ENCODE assay signal across 9 cellular contexts in genomic region chr19:575527-576506, GRCh38. TPM values are rescaled to one million over a fixed set of nuclear protein-coding genes. Genes with fewer than 3 reads are reported as not detected.
DNase-seq lines count a peak whose midpoint lies in the region; ATAC-seq and TF ChIP-seq lines count a peak whose summit lies in the region.
"Had no signal": no experiment of that assay in that cellular context is flagged by ENCODE, and none has a peak within 500 bp of the region (broad histone marks: within the 10 kb centered on the region; RNA-seq: fewer than 3 reads in every experiment).

No MANE protein-coding gene starts in this region.

- POLR2A ChIA-PET in AG04449 (lab: Yijun Ruan, JAX): no interaction called here

- H3K27ac Mint-ChIP-seq in memory B cell: no peak overlapping the region

- peak overlapping the region; percentile 44 for H3K4me3 ChIP-seq in AG04449 (ENCODE audit: low read depth, low read length)
- peak overlapping the region; percentile 80 for H3K4me3 ChIP-seq in NB4 (ENCODE audit: low read depth, low read length)
- peak overlapping the region; percentile 62 to 66 for H3K4me3 ChIP-seq in duodenal mucosa (ENCODE audit: low read depth in 1 of 2, low read length in 2 of 2)
- H3K4me3 ChIP-seq in prostate gland: peak overlapping the region in 1 of 2 donors; percentile 17
- no peak overlapping the region for H3K4me3 ChIP-seq in SJCRH30

- peaks cover 0 to 14% of the 10 kb centered on the region in 2 donors for H3K36me3 ChIP-seq in duodenal mucosa (ENCODE audit: control insufficient read depth in 1 of 2, insufficient read depth in 2 of 2, low read length in 2 of 2)
- peaks cover 0 to 4% of the 10 kb centered on the region in 2 donors for H3K36me3 ChIP-seq in prostate gland
- H3K36me3 ChIP-seq in SJCRH30: peaks cover 36% of the 10 kb centered on the region
- H3K36me3 ChIP-seq: pancreas had no signal

- H3K4me1 Mint-ChIP-seq in memory B cell: peaks cover 27% of the 10 kb centered on the region

- no peak for TF ChIP-seq POLR2A in NB4 (IDR thresholded peaks at IDR 0.05; ENCODE audit: extremely low read depth, insufficient read length)
- TF ChIP-seq POLR2A in prostate gland (IDR thresholded peaks at IDR 0.05): no peak

- intact Hi-C loops in prostate gland (cut with DNase I): no loop called here

- H3K36me3 Mint-ChIP-seq in memory B cell: peaks cover 6% of the 10 kb centered on the region

- no peaks in the 10 kb centered on the region for H3K9me3 Mint-ChIP-seq in memory B cell

- DNase-seq in AG04449 (ENCODE audit: low read depth, low spot score): no peak
- DNase-seq in NB4 (ENCODE audit: low read depth): peak; percentile 29
- no peak for DNase-seq in memory B cell (ENCODE audit: low spot score in 2 of 2)
- no peak for DNase-seq in NCI-H2171 treated with DMSO at 0.1 percent for 48 hours (lab: John Stamatoyannopoulos, UW)
- DNase-seq in prostate gland (ENCODE audit: low spot score): no peak
- DNase-seq in SJCRH30: no peak

- H3K4me3 Mint-ChIP-seq in memory B cell: peak overlapping the region; percentile 8

- H3K9me3 ChIP-seq in duodenal mucosa (ENCODE audit: control insufficient read depth in 1 of 2, low read length in 2 of 2): no peaks in the 10 kb centered on the region
- H3K9me3 ChIP-seq in prostate gland: no peaks in the 10 kb centered on the region
- H3K9me3 ChIP-seq in SJCRH30 (replicated peaks): no peaks in the 10 kb centered on the region
- H3K9me3 ChIP-seq: pancreas had no signal

- CTCF ChIA-PET in AG04449 (lab: Yijun Ruan, JAX): interaction anchor here (0.9 to 5.9 kb wide), 6 partner anchors 10 to 158 kb away, joined by 3 to 66 read pairs (median 4); no protein-coding TSS in a partner anchor

- TF ChIP-seq CTCF in AG04449 (IDR thresholded peaks at IDR 0.05; ENCODE audit: insufficient read depth, low read length, missing control alignments) (no peak), NB4 (IDR thresholded peaks at IDR 0.05; ENCODE audit: low read depth, low read length) (no peak), prostate gland (IDR thresholded peaks at IDR 0.05) (no peak)

- H3K27me3 Mint-ChIP-seq in memory B cell: no peaks in the 10 kb centered on the region

- peaks cover 14 to 35% of the 10 kb centered on the region in 2 donors for H3K4me1 ChIP-seq in duodenal mucosa (ENCODE audit: control insufficient read depth in 1 of 2, insufficient read depth in 2 of 2, low read length in 2 of 2)
- peaks cover 18% of the 10 kb centered on the region for H3K4me1 ChIP-seq in prostate gland (replicated peaks)
- H3K4me1 ChIP-seq in SJCRH30: peaks cover 9% of the 10 kb centered on the region; the same call in 1 of the 2 replicates

- ATAC-seq in memory B cell (ENCODE audit: low read depth) (no peak), HG02623 (IDR thresholded peaks at IDR 0.05; ENCODE audit: unreplicated experiment) (no peak)

- WGBS in prostate gland: 49% methylated on average over 36 of the region's 38 CpGs

- H3K27ac ChIP-seq in duodenal mucosa (ENCODE audit: low read depth, low read length) (no peak overlapping the region), prostate gland (no peak overlapping the region), SJCRH30 (no peak overlapping the region)

- H3K9ac ChIP-seq in duodenal mucosa (ENCODE audit: low read depth in 1 of 2, low read length in 2 of 2): no peak overlapping the region

- H3K27me3 ChIP-seq in duodenal mucosa (ENCODE audit: control insufficient read depth in 1 of 2, insufficient read depth in 2 of 2, low read length in 2 of 2) (no peaks in the 10 kb centered on the region), prostate gland (replicated peaks; ENCODE audit: insufficient read depth) (no peaks in the 10 kb centered on the region), SJCRH30 (no peaks in the 10 kb centered on the region)
- H3K27me3 ChIP-seq: pancreas had no signal

RNA-seq across cellular contexts. Expression of gene BSG, which starts 3.4 kb away (rescaled TPM):
- total RNA-seq in prostate gland: 1,000 to 10,000 TPM in 1 of 2 donors, 100 to 1,000 TPM in 1; 557 to 1,261 TPM
- 546 and 582 TPM in 2 replicates for total RNA-seq in SJCRH30 (2014; rRNA removed; shearing (Covaris generic))

RNA-seq across cellular contexts. Expression of gene HCN2, which starts 13.9 kb away (rescaled TPM):
- total RNA-seq in prostate gland: 1 to 10 TPM in 1 of 2 donors, under 1 TPM in 1; 0.14 to 8.5 TPM
- total RNA-seq in SJCRH30 (2014; rRNA removed; shearing (Covaris generic)): 0.14 and 0.30 TPM in 2 replicates

RNA-seq across cellular contexts. Expression of gene GZMM, which starts 32.0 kb away (rescaled TPM):
- under 1 TPM in 1 of 2 donors, not detected in 1; 0.68 TPM for total RNA-seq in prostate gland
- total RNA-seq in SJCRH30 (2014; rRNA removed; shearing (Covaris generic)): not detected in 2 replicates

RNA-seq across cellular contexts. Expression of gene CDC34, which starts 44.3 kb away (rescaled TPM):
- 100 to 1,000 TPM in 1 of 2 donors, 10 to 100 TPM in 1; 93.4 to 159 TPM for total RNA-seq in prostate gland
- 76.2 and 92.3 TPM in 2 replicates for total RNA-seq in SJCRH30 (2014; rRNA removed; shearing (Covaris generic))

RNA-seq across cellular contexts. Expression of gene POLRMT, which starts 57.5 kb away (rescaled TPM):
- 100 to 1,000 TPM in 1 of 2 donors, 10 to 100 TPM in 1; 34.7 to 106 TPM for total RNA-seq in prostate gland
- total RNA-seq in SJCRH30 (2014; rRNA removed; shearing (Covaris generic)): 27.0 and 29.6 TPM in 2 replicates
